In genomic region chr11:9399466-9399865, GRCh38 we compare ENCODE assay signal across 26 cellular contexts. TPM values are rescaled to one million over a fixed set of nuclear protein-coding genes. Genes with fewer than 3 reads are reported as not detected.
DNase-seq lines count a peak whose midpoint lies in the region; ATAC-seq, FAIRE-seq and TF ChIP-seq lines count a peak whose summit lies in the region.
"Had no signal": no experiment of that assay in that cellular context is flagged by ENCODE, and none has a peak within 500 bp of the region (broad histone marks: within the 10 kb centered on the region; RNA-seq: fewer than 3 reads in every experiment).

No MANE protein-coding gene starts in this region.

- peak overlapping the region; percentile 39; the same call in 1 of the 2 replicates for H3K23ac ChIP-seq in IMR-90 (ENCODE audit: low read depth, low read length)

- BruUV-seq in IMR-90 (replicated peaks; lab: Mats Ljungman, UMichigan) (no TSS peak), K562 (replicated peaks; lab: Mats Ljungman, UMichigan) (TSS peak; percentile 3)

- no peak overlapping the region for H2AK5ac ChIP-seq in IMR-90 (ENCODE audit: low read depth, low read length)

- no peak overlapping the region for H2BK15ac ChIP-seq in IMR-90 (ENCODE audit: low read depth, low read length)

- POLR2A ChIA-PET in activated CD4-positive, alpha-beta T cell treated with anti-CD3 and anti-CD28 coated beads for 36 hours (lab: Charles Lee): no interaction called here
- POLR2A ChIA-PET in IMR-90 (lab: Charles Lee; ENCODE audit: unreplicated experiment) (no interaction called here), K562 (lab: Yijun Ruan, JAX) (interaction anchor here (1.6 kb wide), 1 partner anchor 14 kb away, joined by 14 read pairs; the partner anchor contains the start of gene IPO7), GM10248 (lab: Yijun Ruan, JAX) (no interaction called here)

- no peak overlapping the region for H4K8ac ChIP-seq in IMR-90 (ENCODE audit: low read depth in 2 of 2, low read length in 2 of 2)

- CTCF ChIA-PET in activated CD4-positive, alpha-beta T cell treated with anti-CD3 and anti-CD28 coated beads for 36 hours (lab: Charles Lee): no interaction called here
- CTCF ChIA-PET in IMR-90 (lab: Yijun Ruan, JAX) (interaction anchor here (1.6 kb wide), 1 partner anchor 11 kb away, joined by 6 read pairs; no protein-coding TSS in a partner anchor), K562 (lab: Yijun Ruan, JAX; ENCODE audit: low intra/inter-chr PET ratio) (no interaction called here), GM10248 (lab: Yijun Ruan, JAX) (interaction anchor here (1.4 to 1.8 kb wide), 2 partner anchors 10 to 12 kb away, joined by 3 to 4 read pairs; no protein-coding TSS in a partner anchor)

- H3K4me1 Mint-ChIP-seq in activated CD4-positive, alpha-beta T cell treated with anti-CD3 and anti-CD28 coated beads for 36 hours: peaks cover 42% of the 10 kb centered on the region
- H3K4me1 Mint-ChIP-seq in progenitor cell of endocrine pancreas (ENCODE audit: low read depth): peaks cover 4% of the 10 kb centered on the region
- H3K4me1 Mint-ChIP-seq: nephron progenitor cell had no signal

- H2AFZ ChIP-seq in IMR-90 (replicated peaks; ENCODE audit: low read length, poor library complexity): no peak overlapping the region
- H2AFZ ChIP-seq in K562 (ENCODE audit: low read depth, low read length): no peak overlapping the region

- TF ChIP-seq EP300 in K562 (IDR thresholded peaks at IDR 0.05; ENCODE audit: low read length): no peak

- 0 out of 2 replicates have a peak overlapping the region, but pooled peaks have one; percentile 69 for H4K5ac ChIP-seq in IMR-90 (ENCODE audit: low read depth, low read length)

- FAIRE-seq in K562 (lab: Jason Lieb, UNC): no peak
- FAIRE-seq: A204.1 had no signal

- H4K20me1 ChIP-seq in IMR-90 (ENCODE audit: insufficient read depth, low read length) (peaks cover 70% of the 10 kb centered on the region), K562 (replicated peaks; ENCODE audit: control insufficient read depth, insufficient read depth, low read length) (peaks cover 32% of the 10 kb centered on the region; the same call in 1 of the 2 replicates)

- H3K27ac ChIP-seq in IMR-90 (ENCODE audit: insufficient read depth, low read length) (no peak overlapping the region), K562 (ENCODE audit: extremely low read depth, low read depth, low read length) (no peak overlapping the region)
- H3K27ac ChIP-seq in effector memory CD4-positive, alpha-beta T cell (ENCODE audit: insufficient read depth, low read length, poor library complexity, severe bottlenecking): no peak overlapping the region
- H3K27ac ChIP-seq: breast epithelium, heart right ventricle, upper lobe of right lung had no signal

- H3K9me3 ChIP-seq in IMR-90 (ENCODE audit: control insufficient read depth, insufficient read depth, low read length): no peaks in the 10 kb centered on the region
- no peaks in the 10 kb centered on the region for H3K9me3 ChIP-seq in K562 (replicated peaks; ENCODE audit: control insufficient read depth, insufficient read depth, low read depth, low read length)
- H3K9me3 ChIP-seq in effector memory CD4-positive, alpha-beta T cell (ENCODE audit: control insufficient read depth, low read length): no peaks in the 10 kb centered on the region
- H3K9me3 ChIP-seq: breast epithelium, esophagus muscularis mucosa, heart right ventricle, upper lobe of right lung had no signal

- peaks cover 37% of the 10 kb centered on the region for H3K36me3 Mint-ChIP-seq in activated CD4-positive, alpha-beta T cell treated with anti-CD3 and anti-CD28 coated beads for 36 hours (ENCODE audit: low read depth)
- H3K36me3 Mint-ChIP-seq in progenitor cell of endocrine pancreas (ENCODE audit: insufficient read depth): peaks cover 10% of the 10 kb centered on the region

- H3K18ac ChIP-seq in IMR-90 (ENCODE audit: low read depth, low read length): no peak overlapping the region; the same call in 1 of the 2 replicates

- H3K36me3 ChIP-seq in IMR-90 (ENCODE audit: control insufficient read depth, insufficient read depth, low read length) (peaks cover 3% of the 10 kb centered on the region), K562 (ENCODE audit: control insufficient read depth, insufficient read depth, low read length) (peaks cover 78% of the 10 kb centered on the region)
- H3K36me3 ChIP-seq in effector memory CD4-positive, alpha-beta T cell (ENCODE audit: control insufficient read depth, insufficient read depth, low read length): no peaks in the 10 kb centered on the region
- H3K36me3 ChIP-seq: breast epithelium had no signal

- TF ChIP-seq RAD21 in IMR-90 (IDR thresholded peaks at IDR 0.05; ENCODE audit: low read length) (no peak), K562 (CRISPR knock-in tag; conservative IDR thresholded peaks at IDR 0.05 in 1 of 2, IDR thresholded peaks at IDR 0.05 in 1 of 2) (no peak)

- dilution Hi-C loops in IMR-90 (cut with HindIII; ENCODE audit: low sequenced_read_pairs, unreplicated experiment): no loop called here

- intact Hi-C loops in activated CD4-positive, alpha-beta T cell treated with anti-CD3 and anti-CD28 coated beads for 36 hours (cut with DNase I, micrococcal nuclease): no loop called here
- intact Hi-C loops in IMR-90 (cut with micrococcal nuclease) (no loop called here), K562 (cut with micrococcal nuclease) (no loop called here)

- no peak overlapping the region for H3K56ac ChIP-seq in IMR-90 (ENCODE audit: extremely low read depth, insufficient read depth, low read length)

- H4K91ac ChIP-seq in IMR-90 (ENCODE audit: insufficient read depth, low read depth, low read length): no peak overlapping the region

- H2AK9ac ChIP-seq in IMR-90 (replicated peaks; ENCODE audit: low read depth, low read length, poor library complexity): no peak overlapping the region

- no peak for DNase-seq in activated CD4-positive, alpha-beta T cell treated with anti-CD3 and anti-CD28 coated beads for 36 hours
- DNase-seq in activated CD4-positive, alpha-beta T cell treated with anti-CD3 and anti-CD28 coated beads, Interleukin-2, amount 50 U/mL, for 1 hour: no peak
- DNase-seq in IMR-90: peak; percentile 63
- no peak for DNase-seq in K562 (ENCODE audit: extremely low read depth in 1 of 4, low spot score in 3 of 4)
- DNase-seq in progenitor cell of endocrine pancreas (ENCODE audit: low spot score, unreplicated experiment): no peak
- DNase-seq in effector memory CD4-positive, alpha-beta T cell: no peak
- no peak for DNase-seq in GM10248 (ENCODE audit: extremely low spot score)
- DNase-seq: activated CD4-positive, CD25-positive, alpha-beta regulatory T cell treated with anti-CD3 and anti-CD28 coated beads, Interleukin-2, amount 50 U/mL, for 72 hours; activated CD8-positive, alpha-beta memory T cell treated with anti-CD3 and anti-CD28 coated beads, Interleukin-2, amount 50 U/mL, for 4 hours; activated naive CD4-positive, alpha-beta T cell treated with anti-CD3 and anti-CD28 coated beads, Interleukin-2, amount 10 ng/mL, durations not matched to agents 7 days and 5 days; COR-L47; heart right ventricle; islet precursor cell; mesendoderm; MM.1S; NCI-H2029; nephron progenitor cell; stimulated activated CD4-positive, alpha-beta T cell treated with anti-CD3 and anti-CD28 coated beads, Interleukin-12 subunit alpha, Interleukin-12 subunit beta, amount 100 ng/mL, for 4 hours; stimulated activated naive CD4-positive, alpha-beta T cell; T-helper 1 cell; upper lobe of right lung had no signal

- H2BK120ac ChIP-seq in IMR-90 (ENCODE audit: low read depth, low read length): no peak overlapping the region

- H2BK5ac ChIP-seq in IMR-90 (ENCODE audit: low read depth, low read length, poor library complexity, severe bottlenecking): no peak overlapping the region

- no peak overlapping the region for H2BK20ac ChIP-seq in IMR-90 (ENCODE audit: low read depth, low read length)

- H3K14ac ChIP-seq in IMR-90 (replicated peaks; ENCODE audit: low read depth, low read length): no peak overlapping the region

- no peak for TF ChIP-seq POLR2A in IMR-90 (IDR thresholded peaks at IDR 0.05; ENCODE audit: low read depth, low read length)
- TF ChIP-seq POLR2A in K562 (conservative IDR thresholded peaks at IDR 0.05): no peak; the same call in 1 of the 2 replicates

- TF ChIP-seq CTCF in IMR-90 (conservative IDR thresholded peaks at IDR 0.05; ENCODE audit: low read depth, low read length) (no peak), K562 (IDR thresholded peaks at IDR 0.05 in 2 of 3, conservative IDR thresholded peaks at IDR 0.05 in 1 of 3; ENCODE audit: insufficient read depth in 2 of 3, low read depth in 1 of 3, low read length in 3 of 3) (no peak), progenitor cell of endocrine pancreas (IDR thresholded peaks at IDR 0.05; ENCODE audit: unreplicated experiment) (no peak), GM10248 (IDR thresholded peaks at IDR 0.05; ENCODE audit: control extremely low read depth, extremely low read depth, low read depth, missing control alignments) (no peak)

- no peak overlapping the region for H3K4me3 Mint-ChIP-seq in activated CD4-positive, alpha-beta T cell treated with anti-CD3 and anti-CD28 coated beads for 36 hours
- no peak overlapping the region for H3K4me3 Mint-ChIP-seq in progenitor cell of endocrine pancreas (ENCODE audit: low read depth)
- H3K4me3 Mint-ChIP-seq: activated naive CD4-positive, alpha-beta T cell treated with anti-CD3 and anti-CD28 coated beads, Interleukin-2, amount 10 ng/mL, durations not matched to agents 7 days and 5 days; nephron progenitor cell had no signal

- no peak overlapping the region for H3K4ac ChIP-seq in IMR-90 (ENCODE audit: low read depth, low read length)

- no peaks in the 10 kb centered on the region for H3K9me3 Mint-ChIP-seq in activated CD4-positive, alpha-beta T cell treated with anti-CD3 and anti-CD28 coated beads for 36 hours (ENCODE audit: low read depth)
- no peaks in the 10 kb centered on the region for H3K9me3 Mint-ChIP-seq in progenitor cell of endocrine pancreas (ENCODE audit: low read depth)
- H3K9me3 Mint-ChIP-seq: activated naive CD4-positive, alpha-beta T cell treated with anti-CD3 and anti-CD28 coated beads, Interleukin-2, amount 10 ng/mL, durations not matched to agents 7 days and 5 days had no signal

- H3K9ac ChIP-seq in IMR-90 (ENCODE audit: low read depth, low read length): no peak overlapping the region
- no peak overlapping the region for H3K9ac ChIP-seq in K562 (ENCODE audit: insufficient read depth in 1 of 2, low read depth in 2 of 2, low read length in 2 of 2)

- no peaks in the 10 kb centered on the region for H3K27me3 Mint-ChIP-seq in activated CD4-positive, alpha-beta T cell treated with anti-CD3 and anti-CD28 coated beads for 36 hours
- no peaks in the 10 kb centered on the region for H3K27me3 Mint-ChIP-seq in progenitor cell of endocrine pancreas
- H3K27me3 Mint-ChIP-seq: activated naive CD4-positive, alpha-beta T cell treated with anti-CD3 and anti-CD28 coated beads, Interleukin-2, amount 10 ng/mL, durations not matched to agents 7 days and 5 days had no signal

- H3K9me1 ChIP-seq in IMR-90 (ENCODE audit: insufficient read depth, low read length) (peaks cover 7% of the 10 kb centered on the region), K562 (ENCODE audit: control insufficient read depth, insufficient read depth, low read length) (no peaks in the 10 kb centered on the region)

- H3K4me2 ChIP-seq in IMR-90 (ENCODE audit: low read depth, low read length) (peak overlapping the region; percentile 78; the same call in 1 of the 2 replicates), K562 (ENCODE audit: insufficient read depth, low read length) (no peak overlapping the region)

- peaks cover 96% of the 10 kb centered on the region for H3K79me2 ChIP-seq in K562 (ENCODE audit: control insufficient read depth, insufficient read depth, low read length)

- H3K27me3 ChIP-seq in IMR-90 (ENCODE audit: control insufficient read depth, insufficient read depth, low read length) (no peaks in the 10 kb centered on the region), K562 (ENCODE audit: control insufficient read depth in 2 of 2, insufficient read depth in 2 of 2, low read length in 2 of 2) (no peaks in the 10 kb centered on the region)
- H3K27me3 ChIP-seq in effector memory CD4-positive, alpha-beta T cell (replicated peaks; ENCODE audit: control insufficient read depth, insufficient read depth, low read length, poor library complexity, severe bottlenecking): no peaks in the 10 kb centered on the region
- H3K27me3 ChIP-seq: breast epithelium, esophagus muscularis mucosa, heart right ventricle, upper lobe of right lung had no signal

- in situ Hi-C loops in IMR-90 (cut with MboI; ENCODE audit: low sequenced_read_pairs): no loop called here
- in situ Hi-C loops in K562 (cut with MboI): no loop called here

- H3K4me1 ChIP-seq in IMR-90 (ENCODE audit: control insufficient read depth, insufficient read depth, low read length) (peaks cover 5% of the 10 kb centered on the region; the same call in 1 of the 2 replicates), K562 (replicated peaks in 1 of 2; ENCODE audit: control insufficient read depth in 2 of 2, insufficient read depth in 2 of 2, low read length in 2 of 2) (peaks cover 4 to 11% of the 10 kb centered on the region in 2 experiments; a peak in 3 of 5 replicates)
- peaks cover 4% of the 10 kb centered on the region for H3K4me1 ChIP-seq in effector memory CD4-positive, alpha-beta T cell (ENCODE audit: control insufficient read depth, insufficient read depth, low read length, poor library complexity, severe bottlenecking)

- peaks cover 2 to 22% of the 10 kb centered on the region in 2 experiments for H3K79me1 ChIP-seq in IMR-90 (ENCODE audit: low read depth in 1 of 2, low read length in 2 of 2)

- H3K4me3 ChIP-seq in IMR-90 (ENCODE audit: insufficient read depth, low read depth, low read length) (no peak overlapping the region), K562 (no peak overlapping the region)
- H3K4me3 ChIP-seq in effector memory CD4-positive, alpha-beta T cell (ENCODE audit: insufficient read depth, low read depth, low read length, poor library complexity, severe bottlenecking): no peak overlapping the region
- H3K4me3 ChIP-seq: breast epithelium, esophagus muscularis mucosa, heart right ventricle, upper lobe of right lung had no signal

- ATAC-seq in activated CD4-positive, alpha-beta T cell treated with anti-CD3 and anti-CD28 coated beads for 36 hours: no peak
- ATAC-seq in IMR-90 (ENCODE audit: low read depth) (peak; percentile 81), K562 (no peak), GM21515 (IDR thresholded peaks at IDR 0.05; ENCODE audit: unreplicated experiment) (no peak)
- ATAC-seq: heart right ventricle, Right ventricle myocardium inferior, upper lobe of right lung had no signal

- H3K27ac Mint-ChIP-seq in activated CD4-positive, alpha-beta T cell treated with anti-CD3 and anti-CD28 coated beads for 36 hours: peak overlapping the region; percentile 0
- H3K27ac Mint-ChIP-seq in progenitor cell of endocrine pancreas: peak overlapping the region; percentile 59
- H3K27ac Mint-ChIP-seq: activated naive CD4-positive, alpha-beta T cell treated with anti-CD3 and anti-CD28 coated beads, Interleukin-2, amount 10 ng/mL, durations not matched to agents 7 days and 5 days had no signal

RNA-seq across cellular contexts. Expression of gene IPO7, which starts 15.0 kb away (rescaled TPM):
- 100 to 1,000 TPM; 155 to 181 TPM for total RNA-seq in activated CD4-positive, alpha-beta T cell treated with anti-CD3 and anti-CD28 coated beads for 36 hours
- total RNA-seq in IMR-90 (2012; rRNA removed): 110 and 124 TPM in 2 replicates
- 32.5 and 40.6 TPM in 2 replicates for polyA plus RNA-seq in IMR-90 (2012; rRNA removed)
- 7.0 and 9.1 TPM in 2 replicates for polyA plus RNA-seq in IMR-90 (2012; cell fraction: cytosol; rRNA removed)
- 5.9 and 24.0 TPM in 2 replicates for polyA plus RNA-seq in IMR-90 (2012; cell fraction: nucleus; rRNA removed; ENCODE audit: low replicate concordance)
- total RNA-seq in K562 (2011; cell fraction: chromatin; rRNA removed; ENCODE audit: low replicate concordance): 180 and 323 TPM in 2 replicates
- 70.2 and 84.5 TPM in 2 replicates for total RNA-seq in K562 (2011; cell fraction: nucleolus; rRNA removed)
- 129 and 135 TPM in 2 replicates for total RNA-seq in K562 (2011; cell fraction: nucleoplasm; rRNA removed)
- 48.2 and 50.7 TPM in 2 replicates for total RNA-seq in K562 (2014; rRNA removed)
- 138 and 149 TPM in 2 replicates for total RNA-seq in K562 (2014; rRNA removed; fragmentation: Illumina TruSeq; extraction: Trizol)
- 101 and 110 TPM in 2 replicates for total RNA-seq in K562 (2015; rRNA removed; fragmentation: Illumina TruSeq; extraction: Trizol)
- 136 and 139 TPM in 2 replicates for total RNA-seq in K562 (2021)
- 96.0 and 124 TPM in 2 replicates for polyA plus RNA-seq in K562 (2011; rRNA removed)
- polyA plus RNA-seq in K562 (2011; cell fraction: cytosol; rRNA removed): 25.5 and 49.4 TPM in 2 replicates
- 38.0 and 39.8 TPM in 2 replicates for polyA plus RNA-seq in K562 (2011; cell fraction: nucleus; rRNA removed)
- polyA plus RNA-seq in K562 (2012): 69.9 and 74.5 TPM in 2 replicates
- 112 and 129 TPM in 2 replicates for polyA plus RNA-seq in K562 (2014; fragmentation: Illumina TruSeq; extraction: Trizol)
- 10 to 100 TPM; 23.6 to 28.7 TPM for polyA plus RNA-seq in K562 (2014; fragmentation: Nextera tagmentation; extraction: Ambion mirVana)
- polyA plus RNA-seq in K562 (2014; rRNA removed): 69.1 and 73.4 TPM in 2 replicates
- polyA minus RNA-seq in K562 (2011; rRNA and poly(A)+ RNA removed): 224 and 240 TPM in 2 replicates
- 144 and 148 TPM in 2 replicates for polyA minus RNA-seq in K562 (2011; cell fraction: cytosol; rRNA and poly(A)+ RNA removed)
- 52.9 and 81.3 TPM in 2 replicates for polyA minus RNA-seq in K562 (2011; cell fraction: nucleus; rRNA and poly(A)+ RNA removed)
- 129 and 141 TPM in 2 replicates for total RNA-seq in progenitor cell of endocrine pancreas

Comparison
In these comparisons a context has a peak if more than half of its experiments do, and no peak if none do; other contexts are left out.
1. CTCF ChIA-PET loops: an anchor here in IMR-90 (1.6 kb wide) and GM10248 (1.4 to 1.8 kb wide); none called in activated CD4-positive, alpha-beta T cell treated with anti-CD3 and anti-CD28 coated beads for 36 hours and K562.